ENCODE assay signal across 19 cellular contexts in the genomic region with DNA sequence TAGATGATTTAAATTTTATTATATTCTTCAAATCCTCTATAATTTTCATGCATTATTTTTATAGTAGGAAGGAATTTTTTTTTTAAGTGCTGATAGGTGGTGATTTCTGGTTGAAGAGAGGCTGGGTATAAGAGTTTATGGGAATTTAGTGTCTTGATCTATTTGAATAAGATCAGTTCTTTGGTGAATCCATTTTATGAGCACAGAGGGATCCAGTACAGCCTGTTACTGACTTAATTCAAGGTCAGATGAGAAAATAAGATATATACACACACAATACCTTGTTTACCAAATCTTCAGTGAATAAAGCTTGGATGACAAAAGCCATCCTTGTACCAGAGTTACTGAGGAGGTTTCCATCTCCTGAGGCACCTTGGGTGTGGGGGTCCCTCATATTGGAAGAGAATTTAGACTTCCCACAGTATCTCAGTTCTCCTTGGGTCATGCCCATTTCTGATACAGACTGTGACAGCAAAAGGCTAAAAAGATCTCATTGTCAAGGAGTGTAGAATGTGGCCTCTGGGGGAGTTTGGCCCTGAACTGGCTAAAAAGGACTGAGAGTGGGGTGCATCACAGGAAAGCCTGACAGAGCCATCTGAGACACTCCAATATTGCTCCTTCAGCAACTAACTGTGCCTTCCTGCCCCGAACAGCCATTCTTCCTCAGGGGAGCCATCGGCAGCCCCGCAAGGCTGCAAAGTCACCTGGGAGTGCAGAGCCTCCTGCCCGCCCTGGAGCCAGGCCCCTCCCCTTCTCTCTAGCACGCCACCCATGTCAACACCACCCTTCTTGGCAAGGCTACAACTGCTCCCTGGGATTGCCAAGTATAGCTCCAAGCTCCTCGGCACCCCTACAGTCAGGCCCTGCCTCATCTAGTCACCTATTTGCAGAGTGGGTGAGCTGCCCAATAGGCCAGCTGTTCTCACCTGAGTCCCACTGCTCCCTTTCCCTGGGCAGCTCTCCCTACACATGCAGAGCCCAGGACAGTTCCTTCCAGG. TPM values are rescaled to one million over a fixed set of nuclear protein-coding genes. Genes with fewer than 3 reads are reported as not detected.
DNase-seq lines count a peak whose midpoint lies in the region; ATAC-seq and TF ChIP-seq lines count a peak whose summit lies in the region.
"Had no signal": no experiment of that assay in that cellular context is flagged by ENCODE, and none has a peak within 500 bp of the region (broad histone marks: within the 10 kb centered on the region; RNA-seq: fewer than 3 reads in every experiment).

No MANE protein-coding gene starts in this region.

- intact Hi-C loops in left colon (cut with DNase I, micrococcal nuclease) = no loop called here
- intact Hi-C loops in stomach (cut with DNase I; ENCODE audit: low total_unique reads) = no loop called here
- intact Hi-C loops in dorsolateral prefrontal cortex (cut with DNase I) = no loop called here

- DNase-seq in Karpas-422 (no peak), left colon (peak; percentile 21 to 62), stomach (peak; percentile 85), pons (ENCODE audit: low spot score) (no peak), middle frontal gyrus (ENCODE audit: extremely low spot score, low spot score) (no peak), dorsolateral prefrontal cortex (no peak), GM23248 (no peak)
- DNase-seq: BE2C, dermis blood vessel endothelial cell, GF-D8, islet precursor cell, KG1, midbrain, nucleus accumbens, RPMI8226, small intestine had no signal

- H3K9ac ChIP-seq in Karpas-422 (ENCODE audit: low read length) = no peak overlapping the region
- H3K9ac ChIP-seq in GM23248 = no peak overlapping the region

- H3K9me2 ChIP-seq in Karpas-422 (replicated peaks; ENCODE audit: insufficient read depth, low read length) (no peaks in the 10 kb centered on the region), GM23248 (ENCODE audit: insufficient read depth) (no peaks in the 10 kb centered on the region)

- H3K4me3 ChIP-seq in Karpas-422 (ENCODE audit: low read length) = no peak overlapping the region
- H3K4me3 ChIP-seq in stomach = no peak overlapping the region
- H3K4me3 ChIP-seq in dorsolateral prefrontal cortex = no peak overlapping the region
- H3K4me3 ChIP-seq in GM23248 = no peak overlapping the region
- H3K4me3 ChIP-seq: thyroid gland had no signal

- H3F3A ChIP-seq in GM23248 (ENCODE audit: insufficient read depth) = peaks cover 7% of the 10 kb centered on the region; the same call in 1 of the 2 replicates

- H3K4me2 ChIP-seq in Karpas-422 (ENCODE audit: low read depth, low read length, poor library complexity, severe bottlenecking) = peak overlapping the region; percentile 6
- no peak overlapping the region for H3K4me2 ChIP-seq in GM23248 (ENCODE audit: unreplicated experiment)

- H3K79me2 ChIP-seq in Karpas-422 (ENCODE audit: low read length) = no peaks in the 10 kb centered on the region
- no peaks in the 10 kb centered on the region for H3K79me2 ChIP-seq in GM23248 (ENCODE audit: insufficient read depth)

- TF ChIP-seq EP300 in stomach (IDR thresholded peaks at IDR 0.05) = no peak

- H3K27ac ChIP-seq in Karpas-422 (ENCODE audit: low read length) = no peak overlapping the region
- H3K27ac ChIP-seq in VCaP = peak overlapping the region; percentile 82
- peak overlapping the region in 2 of 5 donors; percentile 60 to 82 for H3K27ac ChIP-seq in stomach
- no peak overlapping the region for H3K27ac ChIP-seq in dorsolateral prefrontal cortex
- H3K27ac ChIP-seq in GM23248 = no peak overlapping the region
- H3K27ac ChIP-seq: HL-60, thyroid gland had no signal

- no peaks in the 10 kb centered on the region for H4K20me1 ChIP-seq in Karpas-422 (ENCODE audit: insufficient read depth, low read depth, low read length)
- H4K20me1 ChIP-seq in GM23248 (ENCODE audit: insufficient read depth) = no peaks in the 10 kb centered on the region

- no peak for TF ChIP-seq POLR2A in stomach (IDR thresholded peaks at IDR 0.05)

- H2AFZ ChIP-seq in Karpas-422 (ENCODE audit: low read length) (no peak overlapping the region), GM23248 (no peak overlapping the region)

- in situ Hi-C loops in GM23248 (cut with MboI) = no loop called here

- ATAC-seq in left colon = peak; percentile 58

- no peak for TF ChIP-seq CTCF in VCaP (conservative IDR thresholded peaks at IDR 0.05)
- TF ChIP-seq CTCF in stomach (IDR thresholded peaks at IDR 0.05) = no peak
- no peak for TF ChIP-seq CTCF in dorsolateral prefrontal cortex (IDR thresholded peaks at IDR 0.05 in 54 of 56, conservative IDR thresholded peaks at IDR 0.05 in 2 of 56; ENCODE audit: low read depth in 1 of 56, partially characterized antibody in 56 of 56)

- no peaks in the 10 kb centered on the region for H3K4me1 ChIP-seq in Karpas-422 (ENCODE audit: low read length)
- H3K4me1 ChIP-seq in stomach = peaks cover 11 to 51% (median 30%) of the 10 kb centered on the region in 4 donors
- peaks cover 5% of the 10 kb centered on the region; the same call in 1 of the 2 replicates for H3K4me1 ChIP-seq in GM23248 (ENCODE audit: insufficient read depth)
- H3K4me1 ChIP-seq: BE2C had no signal

- H3K36me3 ChIP-seq in Karpas-422 (ENCODE audit: insufficient read depth, low read length) = no peaks in the 10 kb centered on the region
- H3K36me3 ChIP-seq in stomach = peaks cover 18 to 63% (median 52%) of the 10 kb centered on the region in 4 donors
- H3K36me3 ChIP-seq in GM23248 (ENCODE audit: low read depth) = peaks cover 43% of the 10 kb centered on the region; the same call in 1 of the 2 replicates
- H3K36me3 ChIP-seq: BE2C, thyroid gland had no signal

- 37 to 72% (median 41%) methylated on average over 6 of the region's 6 CpGs for WGBS in stomach, 5 donors
- 84 to 94% methylated on average over 6 of the region's 6 CpGs for WGBS in GM23248 (ENCODE audit: low coverage in 1 of 2, low lambda C conversion rate in 2 of 2, missing lambda C conversion rate in 2 of 2), 2 experiments

- no peaks in the 10 kb centered on the region for H3K27me3 ChIP-seq in Karpas-422 (ENCODE audit: low read length)
- no peaks in the 10 kb centered on the region for H3K27me3 ChIP-seq in stomach
- no peaks in the 10 kb centered on the region for H3K27me3 ChIP-seq in dorsolateral prefrontal cortex
- H3K27me3 ChIP-seq in GM23248 (replicated peaks; ENCODE audit: insufficient read depth) = no peaks in the 10 kb centered on the region
- H3K27me3 ChIP-seq: BE2C, thyroid gland had no signal

- H3K9me3 ChIP-seq in Karpas-422 (ENCODE audit: low read length) = no peaks in the 10 kb centered on the region
- no peaks in the 10 kb centered on the region for H3K9me3 ChIP-seq in stomach
- H3K9me3 ChIP-seq in GM23248 (ENCODE audit: low read depth) = no peaks in the 10 kb centered on the region
- H3K9me3 ChIP-seq: BE2C, thyroid gland had no signal

RNA-seq across cellular contexts. Expression of a gene that starts 43.1 kb away (rescaled TPM):
- total RNA-seq in Karpas-422 (2014; rRNA removed; shearing (Covaris generic); ENCODE audit: low replicate concordance) = 35.2 and 75.7 TPM in 2 replicates
- total RNA-seq in left colon (10 to 100 TPM; 60.8 to 63.5 TPM), stomach (10 to 100 TPM in 4 of 5 donors, 1 to 10 TPM in 1; 6.7 to 36.0 (median 22.8) TPM), dorsolateral prefrontal cortex (10 to 100 TPM; 26.7 to 65.5 (median 39.9) TPM)
- polyA plus RNA-seq in stomach (10 to 100 TPM in 1 of 3 donors, 1 to 10 TPM in 2; 5.3 to 10.1 (median 7.2) TPM), GM23248 (2016; fragmentation: Nextera tagmentation; extraction: Ambion mirVana) (27.0 and 29.6 TPM in 2 replicates)
- total RNA-seq in GM23248 (2014; rRNA removed; shearing (Covaris generic)) = 41.2 and 41.6 TPM in 2 replicates

Comparison
In these comparisons a context has a peak if more than half of its experiments do, and no peak if none do; other contexts are left out.
1. DNase-seq: peak in left colon (2 of 2) and stomach (single experiment); none in Karpas-422 (single experiment), pons (single experiment), middle frontal gyrus (single experiment), dorsolateral prefrontal cortex (0 of 10) and GM23248 (single experiment).